Comparison of ENCODE assay signal across 1 cellular context in the genomic region with DNA sequence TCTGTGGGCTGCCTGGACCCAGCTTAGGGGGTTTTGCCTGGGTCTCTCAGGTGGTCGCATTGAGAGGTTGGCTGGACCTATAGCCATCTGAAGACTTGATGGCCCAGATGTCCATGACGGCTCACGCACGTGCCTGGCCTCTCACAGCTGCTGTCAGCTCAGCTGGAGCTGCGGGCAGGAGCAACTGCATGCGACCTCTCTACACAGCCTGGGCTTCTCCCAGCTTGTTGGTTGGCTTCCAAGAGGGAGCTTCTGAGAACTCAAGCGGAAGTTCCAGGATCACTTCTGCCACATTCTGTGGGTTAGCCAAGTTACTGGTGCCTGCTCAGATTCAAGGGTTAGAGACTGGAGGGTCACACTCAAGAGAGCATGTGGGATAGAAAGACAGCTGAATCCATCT.
TF ChIP-seq lines count a peak whose summit lies in the region.

No MANE protein-coding gene starts in this region.

TF ChIP-seq in SK-N-SH, 30 proteins besides CTCF, POLR2A, EP300 and RAD21:
- TF ChIP-seq FOSL2 (IDR thresholded peaks at IDR 0.05; ENCODE audit: borderline replicate concordance, low read depth), result no peak
- TF ChIP-seq GATA2 (CRISPR knock-in tag; IDR thresholded peaks at IDR 0.05), result no peak
- no peak for TF ChIP-seq NFIC (IDR thresholded peaks at IDR 0.05; ENCODE audit: borderline replicate concordance)
- no peak for TF ChIP-seq MEF2A (IDR thresholded peaks at IDR 0.05; ENCODE audit: borderline replicate concordance, low read depth)
- no peak for TF ChIP-seq PBX3 (IDR thresholded peaks at IDR 0.05)
- no peak for TF ChIP-seq RCOR1 (IDR thresholded peaks at IDR 0.05; ENCODE audit: low read length)
- TF ChIP-seq JUND (IDR thresholded peaks at IDR 0.05), result no peak
- TF ChIP-seq FOXJ3 (CRISPR knock-in tag; IDR thresholded peaks at IDR 0.05), result no peak
- TF ChIP-seq GABPA (IDR thresholded peaks at IDR 0.05; ENCODE audit: low read depth), result no peak
- TF ChIP-seq NRF1 (IDR thresholded peaks at IDR 0.05; ENCODE audit: low read depth, low read length), result no peak
